In the genomic region with DNA sequence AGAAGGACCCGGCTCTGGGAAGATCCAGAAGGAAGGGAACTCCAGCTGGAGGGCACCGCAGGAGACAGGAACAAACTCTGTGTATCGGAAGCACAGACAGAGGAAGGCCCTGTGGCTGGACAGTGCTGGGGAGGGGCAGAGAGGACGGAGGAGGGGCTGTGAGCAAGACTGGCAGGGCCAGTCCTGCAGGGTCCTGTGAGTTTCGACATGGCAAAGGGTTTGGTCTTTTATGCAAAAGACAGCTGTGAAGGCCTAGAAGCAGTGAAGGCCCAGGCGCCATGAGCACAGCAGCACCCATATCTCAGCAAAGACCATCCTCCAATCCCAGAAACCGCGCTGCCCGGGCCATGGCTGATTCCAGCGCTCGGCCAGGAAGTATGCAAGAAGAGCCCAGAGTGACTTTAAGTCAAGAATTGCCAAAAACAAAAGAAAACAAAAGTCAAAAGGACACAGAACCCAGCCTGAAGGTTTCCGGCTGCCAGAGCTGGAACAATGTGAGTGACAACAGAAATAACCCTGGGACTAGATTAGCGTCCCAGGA, we compare ENCODE assay signal across 13 cellular contexts.
DNase-seq lines count a peak whose midpoint lies in the region; ATAC-seq and TF ChIP-seq lines count a peak whose summit lies in the region.
"Had no signal": no experiment of that assay in that cellular context is flagged by ENCODE, and none has a peak within 500 bp of the region (broad histone marks: within the 10 kb centered on the region; RNA-seq: fewer than 3 reads in every experiment).

No MANE protein-coding gene starts in this region.

- H4K91ac ChIP-seq in H9 (ENCODE audit: insufficient read length, low read depth, low read length): no peak overlapping the region

- H4K20me1 ChIP-seq in H9 (ENCODE audit: control insufficient read depth, insufficient read depth, insufficient read length): no peaks in the 10 kb centered on the region

- no peaks in the 10 kb centered on the region for H3K9me3 Mint-ChIP-seq in H9
- H3K9me3 Mint-ChIP-seq in immature natural killer cell: no peaks in the 10 kb centered on the region

- H3K23me2 ChIP-seq in H9 (ENCODE audit: insufficient read length, low read depth, low read length, poor library complexity, severe bottlenecking): no peaks in the 10 kb centered on the region

- H3K23ac ChIP-seq in H9 (ENCODE audit: insufficient read length, low read depth, low read length): no peak overlapping the region

- H2BK20ac ChIP-seq in H9 (ENCODE audit: low read depth, low read length, poor library complexity, severe bottlenecking): no peak overlapping the region

- DNase-seq in H9: no peak
- peak; percentile 58 for DNase-seq in brain pericyte (ENCODE audit: low read depth, low spot score)
- DNase-seq in right cardiac atrium: peak; percentile 54 to 87 (median 80)
- no peak for DNase-seq in substantia nigra (lab: John Stamatoyannopoulos, UW)
- no peak for DNase-seq in KG1 (lab: John Stamatoyannopoulos, UW)
- DNase-seq in immature natural killer cell: no peak
- DNase-seq: activated CD4-positive, alpha-beta T cell treated with anti-CD3 and anti-CD28 coated beads for 1 hour; DMS79; NCI-H1105 treated with DMSO at 0.1 percent for 48 hours; OCI-M1; spleen had no signal

- H3K4ac ChIP-seq in H9 (ENCODE audit: low read depth, low read length): no peak overlapping the region

- no peak overlapping the region for H4K8ac ChIP-seq in H9 (replicated peaks; ENCODE audit: insufficient read length, low read depth, low read length)

- no peaks in the 10 kb centered on the region for H3K9me3 ChIP-seq in H9 (ENCODE audit: control insufficient read depth, low read depth, low read length)
- H3K9me3 ChIP-seq in right cardiac atrium (ENCODE audit: control insufficient read depth, low read length): no peaks in the 10 kb centered on the region
- H3K9me3 ChIP-seq: spleen had no signal

- no peak overlapping the region for H2BK15ac ChIP-seq in H9 (ENCODE audit: low read depth, low read length)

- H3K18ac ChIP-seq in H9 (ENCODE audit: insufficient read length, low read depth, low read length): no peak overlapping the region

- H3K27ac Mint-ChIP-seq in H9 (peak overlapping the region in 2 of 3 experiments; percentile 76 to 91; a peak in 6 of 7 replicates), immature natural killer cell (peak overlapping the region in 3 of 6 donors; percentile 40 to 67 (median 53))

- H3K4me2 ChIP-seq in H9 (ENCODE audit: insufficient read depth, insufficient read length, low read length): no peak overlapping the region

- H3K9ac ChIP-seq in H9 (ENCODE audit: extremely low read depth, insufficient read length, low read length): no peak overlapping the region

- no peaks in the 10 kb centered on the region for H3K4me1 ChIP-seq in H9 (ENCODE audit: insufficient read depth, low read length)
- H3K4me1 ChIP-seq in right cardiac atrium (ENCODE audit: control insufficient read depth, insufficient read depth, low read length): peaks cover 13% of the 10 kb centered on the region

- no peak for TF ChIP-seq CTCF in H9 (conservative IDR thresholded peaks at IDR 0.05)

- H3K14ac ChIP-seq in H9 (ENCODE audit: insufficient read depth, low read length): no peak overlapping the region

- H4K5ac ChIP-seq in H9 (ENCODE audit: insufficient read length, low read depth, low read length): no peak overlapping the region

- no peak overlapping the region for H2BK12ac ChIP-seq in H9 (ENCODE audit: insufficient read length, low read depth, low read length)

- intact Hi-C loops in right cardiac atrium (cut with DNase I): no loop called here

- H3K4me1 Mint-ChIP-seq in H9: peaks cover 20 to 23% of the 10 kb centered on the region in 2 experiments
- H3K4me1 Mint-ChIP-seq in immature natural killer cell: peaks cover 14 to 25% of the 10 kb centered on the region in 2 donors

- no peak overlapping the region for H3T11ph ChIP-seq in H9 (ENCODE audit: low read length)

- H3K27me3 ChIP-seq in H9 (ENCODE audit: insufficient read depth, low read length) (no peaks in the 10 kb centered on the region), right cardiac atrium (ENCODE audit: control insufficient read depth, insufficient read depth) (no peaks in the 10 kb centered on the region)
- H3K27me3 ChIP-seq: spleen had no signal

- peaks cover 4% of the 10 kb centered on the region for H3K79me1 ChIP-seq in H9 (ENCODE audit: insufficient read depth, low read depth, low read length, poor library complexity, severe bottlenecking)

- H2BK5ac ChIP-seq in H9 (ENCODE audit: insufficient read length, low read length): no peak overlapping the region

- H3K36me3 Mint-ChIP-seq in H9 (ENCODE audit: insufficient read depth in 1 of 3, low read depth in 3 of 3): peaks cover 6 to 49% (median 29%) of the 10 kb centered on the region in 3 experiments; a peak in 6 of 7 replicates
- H3K36me3 Mint-ChIP-seq in immature natural killer cell: peaks cover 22 to 31% (median 26%) of the 10 kb centered on the region in 3 donors

- H3K4me3 Mint-ChIP-seq in H9 (no peak overlapping the region), immature natural killer cell (no peak overlapping the region)

- no peak overlapping the region for H2AFZ ChIP-seq in H9 (ENCODE audit: low read length)

- no peak overlapping the region for H3K56ac ChIP-seq in H9 (ENCODE audit: insufficient read length, low read depth, low read length)

- ATAC-seq in right cardiac atrium (peak; percentile 64 to 70), HG03520 (IDR thresholded peaks at IDR 0.05; ENCODE audit: unreplicated experiment) (no peak), HG02623 (IDR thresholded peaks at IDR 0.05; ENCODE audit: unreplicated experiment) (no peak)

- no CpG with 5 or more reads among the region's 13 CpGs for WGBS in H9 (ENCODE audit: extremely low coverage, insufficient read length, low lambda C conversion rate)
- WGBS in right cardiac atrium: 45% methylated on average over 13 of the region's 13 CpGs

- no peaks in the 10 kb centered on the region; the same call in none of the 2 replicates for H3K27me3 Mint-ChIP-seq in H9 (ENCODE audit: low read depth)
- H3K27me3 Mint-ChIP-seq in immature natural killer cell (ENCODE audit: low read depth in 3 of 3): peaks cover 2 to 3% (median 3%) of the 10 kb centered on the region in 3 donors

- H3K79me2 ChIP-seq in H9 (ENCODE audit: insufficient read depth, low read length): no peaks in the 10 kb centered on the region

- H3K27ac ChIP-seq in H9 (ENCODE audit: insufficient read length, low read depth, low read length) (no peak overlapping the region), right cardiac atrium (ENCODE audit: low read length) (peak overlapping the region; percentile 54), substantia nigra (ENCODE audit: low read depth, low read length, poor library complexity, severe bottlenecking) (peak overlapping the region; percentile 51)

- no peak overlapping the region for H2AK5ac ChIP-seq in H9 (ENCODE audit: insufficient read length, low read length)

- H3K4me3 ChIP-seq in right cardiac atrium (ENCODE audit: low read length): no peak overlapping the region
- H3K4me3 ChIP-seq: spleen had no signal

- no peak overlapping the region for H2BK120ac ChIP-seq in H9 (ENCODE audit: low read depth, low read length, poor library complexity, severe bottlenecking)

Comparison
In these comparisons a context has a peak if more than half of its experiments do, and no peak if none do; other contexts are left out.
1. DNase-seq: peak in brain pericyte (single experiment) and right cardiac atrium (3 of 3); none in H9 (single experiment), substantia nigra (0 of 49), KG1 (single experiment) and immature natural killer cell (0 of 3).
2. ATAC-seq: peak in right cardiac atrium (2 of 2); none in HG03520 (single experiment) and HG02623 (single experiment).